8 cellular contexts compared by ENCODE assay signal in genomic region chr1:94792473-94792875, GRCh38. TPM values are rescaled to one million over a fixed set of nuclear protein-coding genes. Genes with fewer than 3 reads are reported as not detected.
DNase-seq lines count a peak whose midpoint lies in the region; ATAC-seq and TF ChIP-seq lines count a peak whose summit lies in the region.

No MANE protein-coding gene starts in this region.

- CTCF ChIA-PET in Calu3 (lab: Charles Lee) (interaction anchor here (1.0 to 1.2 kb wide), 2 partner anchors 10 to 265 kb away, joined by 3 to 4 read pairs; no protein-coding TSS in a partner anchor), MCF 10A (lab: Yijun Ruan, JAX) (interaction anchor here (0.6 to 1.5 kb wide), 7 partner anchors 16 to 276 kb away, joined by 3 to 7 read pairs (median 3); no protein-coding TSS in a partner anchor)
- CTCF ChIA-PET in CD4-positive, alpha-beta memory T cell (lab: Charles Lee; ENCODE audit: partially characterized antibody), result no interaction called here

- no peaks in the 10 kb centered on the region for H3K9me3 ChIP-seq in muscle layer of colon (ENCODE audit: low read length)
- no peaks in the 10 kb centered on the region for H3K9me3 ChIP-seq in CD4-positive, alpha-beta memory T cell (ENCODE audit: control insufficient read depth in 1 of 2, low read length in 2 of 2)

- BruUV-seq in Calu3 (replicated peaks; lab: Mats Ljungman, UMichigan), result no TSS peak
- no TSS peak for BruUV-seq in MCF 10A (replicated peaks; lab: Mats Ljungman, UMichigan)

- H3K27me3 Mint-ChIP-seq in Calu3 (ENCODE audit: unreplicated experiment), result no peaks in the 10 kb centered on the region
- H3K27me3 Mint-ChIP-seq in MCF 10A (ENCODE audit: insufficient read depth, unreplicated experiment), result no peaks in the 10 kb centered on the region
- H3K27me3 Mint-ChIP-seq in CD4-positive, alpha-beta memory T cell, result peaks cover 1 to 5% of the 10 kb centered on the region in 2 donors

- H3K4me1 ChIP-seq in muscle layer of colon (ENCODE audit: insufficient read depth, low read length), result peaks cover 19% of the 10 kb centered on the region
- H3K4me1 ChIP-seq in CD4-positive, alpha-beta memory T cell (ENCODE audit: insufficient read depth, low read length), result no peaks in the 10 kb centered on the region

- H3K4me3 ChIP-seq in HL-60 (replicated peaks; ENCODE audit: insufficient read depth, low read length), result no peak overlapping the region
- H3K4me3 ChIP-seq in muscle layer of colon (ENCODE audit: low read depth in 1 of 2, low read length in 2 of 2), result no peak overlapping the region
- no peak overlapping the region for H3K4me3 ChIP-seq in CD4-positive, alpha-beta memory T cell (ENCODE audit: low read length in 2 of 2)

- peaks cover 2% of the 10 kb centered on the region for H3K9me3 Mint-ChIP-seq in Calu3 (ENCODE audit: low read depth, unreplicated experiment)
- peaks cover 7% of the 10 kb centered on the region for H3K9me3 Mint-ChIP-seq in MCF 10A (ENCODE audit: unreplicated experiment)
- H3K9me3 Mint-ChIP-seq in CD4-positive, alpha-beta memory T cell, result no peaks in the 10 kb centered on the region

- DNase-seq in Calu3 (peak; percentile 57), HL-60 (ENCODE audit: low read depth in 1 of 2, low spot score in 1 of 2) (peak; percentile 33 to 64), MCF 10A (ENCODE audit: unreplicated experiment) (peak; percentile 78), NCI-H748 (lab: John Stamatoyannopoulos, UW; ENCODE audit: unreplicated experiment) (no peak), NK-92 (lab: John Stamatoyannopoulos, UW; ENCODE audit: unreplicated experiment) (no peak)
- DNase-seq in CD4-positive, alpha-beta memory T cell, result no peak

- H3K27me3 ChIP-seq in HL-60 (ENCODE audit: insufficient read depth, poor library complexity, severe bottlenecking), result no peaks in the 10 kb centered on the region
- no peaks in the 10 kb centered on the region for H3K27me3 ChIP-seq in muscle layer of colon (ENCODE audit: control insufficient read depth in 1 of 2, insufficient read depth in 2 of 2, low read length in 2 of 2)
- no peaks in the 10 kb centered on the region for H3K27me3 ChIP-seq in CD4-positive, alpha-beta memory T cell (ENCODE audit: insufficient read depth, low read length)

- H3K4me1 Mint-ChIP-seq in Calu3 (ENCODE audit: low read depth, unreplicated experiment) (peaks cover 57% of the 10 kb centered on the region), MCF 10A (ENCODE audit: insufficient read depth, unreplicated experiment) (peaks cover 25% of the 10 kb centered on the region)
- peaks cover 4 to 17% (median 9%) of the 10 kb centered on the region in 4 donors for H3K4me1 Mint-ChIP-seq in CD4-positive, alpha-beta memory T cell

- no peak overlapping the region for H3K9ac ChIP-seq in muscle layer of colon (ENCODE audit: low read length)

- POLR2A ChIA-PET in MCF 10A (lab: Yijun Ruan, JAX), result interaction anchor here (0.6 to 2.2 kb wide), 5 partner anchors 9 to 170 kb away, joined by 3 to 7 read pairs (median 3); no protein-coding TSS in a partner anchor
- POLR2A ChIA-PET in CD4-positive, alpha-beta memory T cell (lab: Charles Lee; ENCODE audit: partially characterized antibody), result no interaction called here

- H3K27ac ChIP-seq in HL-60 (replicated peaks) (0 out of 2 replicates have a peak overlapping the region, but pooled peaks have one; percentile 8), muscle layer of colon (ENCODE audit: low read depth, low read length) (peak overlapping the region; percentile 10)
- no peak overlapping the region for H3K27ac ChIP-seq in CD4-positive, alpha-beta memory T cell (ENCODE audit: low read depth, low read length)

- H3K36me3 Mint-ChIP-seq in Calu3 (ENCODE audit: insufficient read depth, unreplicated experiment), result peaks cover 15% of the 10 kb centered on the region
- H3K36me3 Mint-ChIP-seq in MCF 10A (ENCODE audit: insufficient read depth, unreplicated experiment), result no peaks in the 10 kb centered on the region
- H3K36me3 Mint-ChIP-seq in CD4-positive, alpha-beta memory T cell, result no peaks in the 10 kb centered on the region

- TF ChIP-seq CTCF in Calu3 (IDR thresholded peaks at IDR 0.05; ENCODE audit: unreplicated experiment), result peak; percentile 52
- TF ChIP-seq CTCF in HL-60 (IDR thresholded peaks at IDR 0.05; ENCODE audit: insufficient read depth, low read length), result peak; percentile 6
- TF ChIP-seq CTCF in MCF 10A (IDR thresholded peaks at IDR 0.05; ENCODE audit: unreplicated experiment), result no peak

- intact Hi-C loops in Calu3 (cut with micrococcal nuclease; ENCODE audit: unreplicated experiment) (loop anchor here (5.0 kb wide), 1 partner anchor 65 kb away; no protein-coding TSS in a partner anchor), MCF 10A (cut with micrococcal nuclease) (no loop called here)
- intact Hi-C loops in CD4-positive, alpha-beta memory T cell (cut with micrococcal nuclease), result no loop called here

- ATAC-seq in GM21515 (IDR thresholded peaks at IDR 0.05; ENCODE audit: unreplicated experiment), result peak; percentile 100

- H3K4me3 Mint-ChIP-seq in Calu3 (ENCODE audit: low read depth, unreplicated experiment) (peak overlapping the region; percentile 5), MCF 10A (ENCODE audit: unreplicated experiment) (no peak overlapping the region)
- H3K4me3 Mint-ChIP-seq in CD4-positive, alpha-beta memory T cell, result no peak overlapping the region

- no peaks in the 10 kb centered on the region for H3K36me3 ChIP-seq in muscle layer of colon (ENCODE audit: insufficient read depth, low read length)
- H3K36me3 ChIP-seq in CD4-positive, alpha-beta memory T cell (ENCODE audit: insufficient read depth, low read length), result no peaks in the 10 kb centered on the region

- H3K27ac Mint-ChIP-seq in Calu3 (ENCODE audit: unreplicated experiment), result peak overlapping the region; percentile 92
- peak overlapping the region; percentile 75 for H3K27ac Mint-ChIP-seq in MCF 10A (ENCODE audit: low read depth, unreplicated experiment)
- peak overlapping the region in 1 of 7 donors; percentile 32 for H3K27ac Mint-ChIP-seq in CD4-positive, alpha-beta memory T cell

RNA-seq across cellular contexts. Expression of gene SLC44A3, which starts 27.7 kb away (rescaled TPM):
- total RNA-seq in Calu3 (2022) (32.0 and 34.5 TPM in 2 replicates), MCF 10A (2022) (0.83 and 2.8 TPM in 2 replicates)
- 1 to 10 TPM; 1.9 to 2.3 TPM for total RNA-seq in CD4-positive, alpha-beta memory T cell
- 1 to 10 TPM; 1.1 to 1.9 TPM for polyA plus RNA-seq in CD4-positive, alpha-beta memory T cell

Comparison
In these comparisons a context has a peak if more than half of its experiments do, and no peak if none do; other contexts are left out.
1. DNase-seq: peak in Calu3 (single experiment), HL-60 (2 of 2) and MCF 10A (single experiment); none in NCI-H748 (single experiment), NK-92 (single experiment) and CD4-positive, alpha-beta memory T cell (0 of 5).